ENCODE assay signal across 26 cellular contexts in genomic region chr17:80693511-80693910, GRCh38.
DNase-seq lines count a peak whose midpoint lies in the region; ATAC-seq, FAIRE-seq and TF ChIP-seq lines count a peak whose summit lies in the region.
"Had no signal": no experiment of that assay in that cellular context is flagged by ENCODE, and none has a peak within 500 bp of the region (broad histone marks: within the 10 kb centered on the region; RNA-seq: fewer than 3 reads in every experiment).

No MANE protein-coding gene starts in this region.

- TF ChIP-seq POLR2A in breast epithelium (IDR thresholded peaks at IDR 0.05): no peak

- FAIRE-seq in D721Med (lab: Jason Lieb, UNC): no peak
- FAIRE-seq: bronchial epithelial cell, pancreas had no signal

- H3K4me3 Mint-ChIP-seq in MCF 10A (ENCODE audit: unreplicated experiment): no peak overlapping the region
- H3K4me3 Mint-ChIP-seq: activated B cell treated with CpG ODN at 0.5 μM for 24 hours; activated CD4-positive, alpha-beta memory T cell treated with anti-CD3 and anti-CD28 coated beads for 36 hours; natural killer cell treated with Interleukin-12 subunit alpha and Interleukin-12 subunit beta and Interleukin-15 and Interleukin-18, amount 100 ng/mL, for 72 hours had no signal

- no peak for TF ChIP-seq CTCF in MCF 10A (IDR thresholded peaks at IDR 0.05; ENCODE audit: unreplicated experiment)
- TF ChIP-seq CTCF in breast epithelium (IDR thresholded peaks at IDR 0.05): no peak
- no peak for TF ChIP-seq CTCF in hepatocyte (IDR thresholded peaks at IDR 0.05; ENCODE audit: poor library complexity)
- TF ChIP-seq CTCF in D721Med (IDR thresholded peaks at IDR 0.05; ENCODE audit: insufficient read depth, missing control alignments): no peak

- H3K4me3 ChIP-seq in breast epithelium: no peak overlapping the region
- H3K4me3 ChIP-seq in hepatocyte: no peak overlapping the region
- H3K4me3 ChIP-seq: coronary artery, esophagus muscularis mucosa, pancreas, thoracic aorta had no signal

- 89% methylated on average over 12 of the region's 12 CpGs for WGBS in hepatocyte (ENCODE audit: low lambda C conversion rate, missing lambda C conversion rate)

- ATAC-seq in HG03571 (IDR thresholded peaks at IDR 0.05; ENCODE audit: unreplicated experiment): no peak
- ATAC-seq: left ventricle myocardium superior; natural killer cell treated with Interleukin-12 subunit alpha and Interleukin-12 subunit beta and Interleukin-15 and Interleukin-18, amount 100 ng/mL, for 72 hours; pancreas; right cardiac atrium had no signal

- peak overlapping the region; percentile 88 for H3K27ac Mint-ChIP-seq in MCF 10A (ENCODE audit: low read depth, unreplicated experiment)
- H3K27ac Mint-ChIP-seq: activated B cell treated with CpG ODN at 0.5 μM for 24 hours; activated CD4-positive, alpha-beta memory T cell treated with anti-CD3 and anti-CD28 coated beads for 36 hours; natural killer cell treated with Interleukin-12 subunit alpha and Interleukin-12 subunit beta and Interleukin-15 and Interleukin-18, amount 100 ng/mL, for 72 hours had no signal

- H3K27ac ChIP-seq in breast epithelium: no peak overlapping the region
- H3K27ac ChIP-seq in hepatocyte: peak overlapping the region; percentile 95
- H3K27ac ChIP-seq: coronary artery, esophagus muscularis mucosa, KMS-11, pancreas, thoracic aorta had no signal

- peaks cover 6% of the 10 kb centered on the region for H3K4me1 Mint-ChIP-seq in MCF 10A (ENCODE audit: insufficient read depth, unreplicated experiment)
- H3K4me1 Mint-ChIP-seq: activated B cell treated with CpG ODN at 0.5 μM for 24 hours had no signal

- H3K36me3 ChIP-seq in breast epithelium (no peaks in the 10 kb centered on the region), hepatocyte (replicated peaks; ENCODE audit: insufficient read depth, low read depth) (no peaks in the 10 kb centered on the region)
- H3K36me3 ChIP-seq: esophagus muscularis mucosa, pancreas, thoracic aorta had no signal

- H3K9me2 ChIP-seq in hepatocyte (replicated peaks; ENCODE audit: insufficient read depth): no peaks in the 10 kb centered on the region

- no peak overlapping the region for H2AFZ ChIP-seq in hepatocyte

- no TSS peak for BruUV-seq in MCF 10A (replicated peaks; lab: Mats Ljungman, UMichigan)

- intact Hi-C loops in MCF 10A (cut with micrococcal nuclease) (no loop called here), breast epithelium (cut with DNase I; ENCODE audit: low total_unique reads) (no loop called here), posterior cingulate gyrus (cut with DNase I) (no loop called here)

- POLR2A ChIA-PET in MCF 10A (lab: Yijun Ruan, JAX): interaction anchor here (0.7 kb wide), 1 partner anchor 97 kb away, joined by 4 read pairs; no protein-coding TSS in a partner anchor

- H3K9me3 Mint-ChIP-seq in MCF 10A (ENCODE audit: unreplicated experiment): no peaks in the 10 kb centered on the region
- H3K9me3 Mint-ChIP-seq: activated B cell treated with CpG ODN at 0.5 μM for 24 hours; activated CD4-positive, alpha-beta memory T cell treated with anti-CD3 and anti-CD28 coated beads for 36 hours; natural killer cell treated with Interleukin-12 subunit alpha and Interleukin-12 subunit beta and Interleukin-15 and Interleukin-18, amount 100 ng/mL, for 72 hours had no signal

- H4K20me1 ChIP-seq in hepatocyte (ENCODE audit: insufficient read depth, poor library complexity, severe bottlenecking): no peaks in the 10 kb centered on the region

- no peaks in the 10 kb centered on the region for H3K36me3 Mint-ChIP-seq in MCF 10A (ENCODE audit: insufficient read depth, unreplicated experiment)
- H3K36me3 Mint-ChIP-seq: activated CD4-positive, alpha-beta memory T cell treated with anti-CD3 and anti-CD28 coated beads for 36 hours; natural killer cell treated with Interleukin-12 subunit alpha and Interleukin-12 subunit beta and Interleukin-15 and Interleukin-18, amount 100 ng/mL, for 72 hours had no signal

- no peaks in the 10 kb centered on the region for H3K9me3 ChIP-seq in breast epithelium
- no peaks in the 10 kb centered on the region for H3K9me3 ChIP-seq in hepatocyte (ENCODE audit: low read depth)
- H3K9me3 ChIP-seq: esophagus muscularis mucosa, pancreas, thoracic aorta had no signal

- no peak overlapping the region for H3K4me2 ChIP-seq in hepatocyte
- H3K4me2 ChIP-seq: KMS-11 had no signal

- peaks cover 59% of the 10 kb centered on the region for H3K79me2 ChIP-seq in hepatocyte

- H3K27me3 ChIP-seq in breast epithelium (no peaks in the 10 kb centered on the region), hepatocyte (no peaks in the 10 kb centered on the region)
- H3K27me3 ChIP-seq: esophagus muscularis mucosa, pancreas had no signal

- CTCF ChIA-PET in MCF 10A (lab: Yijun Ruan, JAX): no interaction called here

- no peak for DNase-seq in MCF 10A (ENCODE audit: unreplicated experiment)
- DNase-seq in breast epithelium (ENCODE audit: low spot score in 2 of 2): no peak
- peak; percentile 77 for DNase-seq in NCI-H69 (lab: John Stamatoyannopoulos, UW)
- no peak for DNase-seq in hepatocyte (ENCODE audit: low spot score)
- DNase-seq in D721Med (ENCODE audit: insufficient read length, low spot score): no peak
- DNase-seq in posterior cingulate gyrus: no peak
- DNase-seq: activated B cell treated with CpG ODN at 0.5 μM for 24 hours; activated CD4-positive, alpha-beta memory T cell treated with anti-CD3 and anti-CD28 coated beads for 36 hours; activated gamma-delta T cell; amniotic stem cell; Calu3; islet precursor cell; left ventricle myocardium superior; MV-4-11; pancreas; right cardiac atrium; stimulated activated CD4-positive, alpha-beta T cell treated with anti-CD3 and anti-CD28 coated beads, Interleukin-4, amount 100 ng/mL, for 4 hours; stimulated activated naive CD4-positive, alpha-beta T cell; T-helper 9 cell had no signal

- H3K27me3 Mint-ChIP-seq in MCF 10A (ENCODE audit: insufficient read depth, unreplicated experiment): no peaks in the 10 kb centered on the region
- H3K27me3 Mint-ChIP-seq: activated B cell treated with CpG ODN at 0.5 μM for 24 hours; activated CD4-positive, alpha-beta memory T cell treated with anti-CD3 and anti-CD28 coated beads for 36 hours; natural killer cell treated with Interleukin-12 subunit alpha and Interleukin-12 subunit beta and Interleukin-15 and Interleukin-18, amount 100 ng/mL, for 72 hours had no signal

- H3K4me1 ChIP-seq in breast epithelium (no peaks in the 10 kb centered on the region), hepatocyte (ENCODE audit: insufficient read depth) (peaks cover 28% of the 10 kb centered on the region)
